Comparison of ENCODE assay signal across 18 cellular contexts in genomic region chr17:60613325-60613724, GRCh38. TPM values are rescaled to one million over a fixed set of nuclear protein-coding genes. Genes with fewer than 3 reads are reported as not detected.
A peak's percentile ranks its signal among the peaks of the same experiment; 100 is the strongest.
DNase-seq lines count a peak whose midpoint lies in the region; ATAC-seq and TF ChIP-seq lines count a peak whose summit lies in the region.
"Had no signal": no experiment of that assay in that cellular context is flagged by ENCODE, and none has a peak within 500 bp of the region (broad histone marks: within the 10 kb centered on the region; RNA-seq: fewer than 3 reads in every experiment).

No MANE protein-coding gene starts in this region.

- H3K27ac ChIP-seq in HEK293 (ENCODE audit: extremely low read depth, low read depth, low read length) (no peak overlapping the region), lower lobe of right lung (no peak overlapping the region), upper lobe of left lung (no peak overlapping the region)

- ATAC-seq in lower lobe of right lung (peak; percentile 57 to 63), upper lobe of left lung (ENCODE audit: low FRiP score in 2 of 2) (peak in 1 of 2 donors; percentile 55), GM19035 (IDR thresholded peaks at IDR 0.05; ENCODE audit: unreplicated experiment) (no peak)

- CTCF ChIA-PET in HEK293 (lab: Yijun Ruan, JAX), result no interaction called here
- CTCF ChIA-PET in HEK293T (lab: Yijun Ruan, JAX), result interaction anchor here (1.0 to 1.1 kb wide), 2 partner anchors 12 to 44 kb away, joined by 3 to 5 read pairs; no protein-coding TSS in a partner anchor

- H3K36me3 ChIP-seq in HEK293 (ENCODE audit: control insufficient read depth in 2 of 2, insufficient read depth in 1 of 2, low read length in 2 of 2) (peaks cover 5 to 9% of the 10 kb centered on the region in 2 experiments; a peak in 2 of 3 replicates), lower lobe of right lung (peaks cover 4% of the 10 kb centered on the region), upper lobe of left lung (peaks cover 0 to 3% (median 0%) of the 10 kb centered on the region in 4 donors)
- H3K36me3 ChIP-seq: BE2C had no signal

- 83 to 97% methylated on average over 15 to 18 of the region's 19 CpGs for WGBS in upper lobe of left lung, 2 donors

- TF ChIP-seq CTCF in HEK293 (tag by site-specific recombination; IDR thresholded peaks at IDR 0.05), result no peak
- no peak for TF ChIP-seq CTCF in lower lobe of right lung (IDR thresholded peaks at IDR 0.05)
- no peak for TF ChIP-seq CTCF in upper lobe of left lung (IDR thresholded peaks at IDR 0.05)

- H3K9me3 ChIP-seq in HEK293 (ENCODE audit: control insufficient read depth, insufficient read depth, low read depth, low read length), result no peaks in the 10 kb centered on the region
- H3K9me3 ChIP-seq in lower lobe of right lung, result no peaks in the 10 kb centered on the region
- no peaks in the 10 kb centered on the region for H3K9me3 ChIP-seq in upper lobe of left lung
- H3K9me3 ChIP-seq: BE2C had no signal

- in situ Hi-C loops in G401 (cut with HindIII; ENCODE audit: low sequenced_read_pairs), result no loop called here

- POLR2A ChIA-PET in HEK293 (lab: Yijun Ruan, JAX) (interaction anchor here (0.9 to 2.5 kb wide), 4 partner anchors 8 to 221 kb away, joined by 3 to 9 read pairs (median 4); partner anchors contain the start of genes PPM1D and USP32), HEK293T (lab: Yijun Ruan, JAX) (interaction anchor here (2.4 kb wide), 1 partner anchor 14 kb away, joined by 12 read pairs; the partner anchor contains the start of gene PPM1D)

- peak; percentile 49 for DNase-seq in G401 (ENCODE audit: low spot score)
- DNase-seq in lower lobe of right lung, result peak; percentile 69
- peak; percentile 53 to 84 for DNase-seq in upper lobe of left lung
- DNase-seq in NCI-H187 (lab: John Stamatoyannopoulos, UW), result no peak
- DNase-seq in HEK293T (ENCODE audit: extremely low spot score), result no peak
- DNase-seq: ACHN; BE2C; CD4-positive, CD25-positive, alpha-beta regulatory T cell; CD8-positive, alpha-beta memory T cell; COR-L47; DMS 273 treated with DMSO at 0.1 percent for 48 hours; DMS53; DND-41; EL; HCEC 1CT had no signal

- no peak for TF ChIP-seq EP300 in upper lobe of left lung (IDR thresholded peaks at IDR 0.05)

- H3K4me3 ChIP-seq in HEK293 (ENCODE audit: low read depth, low read length), result no peak overlapping the region
- H3K4me3 ChIP-seq in lower lobe of right lung, result no peak overlapping the region
- H3K4me3 ChIP-seq in upper lobe of left lung, result no peak overlapping the region
- H3K4me3 ChIP-seq: GM23338 had no signal

- H3K4me1 ChIP-seq in HEK293 (ENCODE audit: control insufficient read depth, insufficient read depth, low read length), result peaks cover 8% of the 10 kb centered on the region
- peaks cover 40% of the 10 kb centered on the region for H3K4me1 ChIP-seq in lower lobe of right lung
- H3K4me1 ChIP-seq in upper lobe of left lung, result peaks cover 12 to 57% (median 23%) of the 10 kb centered on the region in 4 donors
- H3K4me1 ChIP-seq: BE2C had no signal

- TF ChIP-seq POLR2A in upper lobe of left lung (IDR thresholded peaks at IDR 0.05), result no peak

- intact Hi-C loops in lower lobe of right lung (cut with DNase I), result no loop called here

- H3K27me3 ChIP-seq in lower lobe of right lung (ENCODE audit: low read depth) (no peaks in the 10 kb centered on the region), upper lobe of left lung (no peaks in the 10 kb centered on the region)
- H3K27me3 ChIP-seq: BE2C had no signal

TF ChIP-seq in HEK293, 187 proteins besides CTCF, POLR2A, EP300 and RAD21:
- no peak for TF ChIP-seq ZNF544 (tag by site-specific recombination; IDR thresholded peaks at IDR 0.05)
- no peak for TF ChIP-seq ZNF175 (tag by site-specific recombination; IDR thresholded peaks at IDR 0.05)
- no peak for TF ChIP-seq ZFP69B (tag by site-specific recombination; IDR thresholded peaks at IDR 0.05)
- TF ChIP-seq ZNF530 (tag by site-specific recombination; IDR thresholded peaks at IDR 0.05; ENCODE audit: low read depth), result no peak
- no peak for TF ChIP-seq TSHZ1 (tag by site-specific recombination; IDR thresholded peaks at IDR 0.05; ENCODE audit: borderline replicate concordance)
- TF ChIP-seq ZNF549 (tag by site-specific recombination; IDR thresholded peaks at IDR 0.05), result no peak
- no peak for TF ChIP-seq ZNF555 (tag by site-specific recombination; conservative IDR thresholded peaks at IDR 0.05)
- peak; percentile 92 for TF ChIP-seq ZNF202 (tag by site-specific recombination; IDR thresholded peaks at IDR 0.05; ENCODE audit: borderline replicate concordance)
- peak; percentile 31 for TF ChIP-seq SETDB1 (IDR thresholded peaks at IDR 0.05; ENCODE audit: insufficient read length, low read length)
- TF ChIP-seq SP7 (tag by site-specific recombination; IDR thresholded peaks at IDR 0.05), result no peak
- TF ChIP-seq SP3 (tag by site-specific recombination; IDR thresholded peaks at IDR 0.05), result no peak
- peak; percentile 29; the same call in 1 of the 2 replicates for TF ChIP-seq ZBTB8A (tag by site-specific recombination; IDR thresholded peaks at IDR 0.05)

TF ChIP-seq in HEK293T, 16 proteins besides CTCF, POLR2A, EP300 and RAD21:
- TF ChIP-seq NFRKB (IDR thresholded peaks at IDR 0.05) (no peak), BHLHE40 (IDR thresholded peaks at IDR 0.05; ENCODE audit: borderline replicate concordance) (no peak), FOXM1 (IDR thresholded peaks at IDR 0.05; ENCODE audit: borderline replicate concordance) (no peak), FOXK2 (IDR thresholded peaks at IDR 0.05) (no peak), SP1 (IDR thresholded peaks at IDR 0.05) (no peak), HDGF (IDR thresholded peaks at IDR 0.05; ENCODE audit: borderline replicate concordance) (no peak), CTBP1 (IDR thresholded peaks at IDR 0.05; ENCODE audit: borderline replicate concordance) (no peak), L3MBTL2 (conservative IDR thresholded peaks at IDR 0.05) (no peak), SUZ12 (IDR thresholded peaks at IDR 0.05) (no peak), ZNF384 (IDR thresholded peaks at IDR 0.05) (no peak), FOXA1 (IDR thresholded peaks at IDR 0.05) (no peak), LEF1 (IDR thresholded peaks at IDR 0.05; ENCODE audit: borderline replicate concordance) (no peak), ARNT (IDR thresholded peaks at IDR 0.05) (no peak), ELF4 (IDR thresholded peaks at IDR 0.05) (no peak), TARDBP (IDR thresholded peaks at IDR 0.05) (no peak)
- TF ChIP-seq, protein P1, sequence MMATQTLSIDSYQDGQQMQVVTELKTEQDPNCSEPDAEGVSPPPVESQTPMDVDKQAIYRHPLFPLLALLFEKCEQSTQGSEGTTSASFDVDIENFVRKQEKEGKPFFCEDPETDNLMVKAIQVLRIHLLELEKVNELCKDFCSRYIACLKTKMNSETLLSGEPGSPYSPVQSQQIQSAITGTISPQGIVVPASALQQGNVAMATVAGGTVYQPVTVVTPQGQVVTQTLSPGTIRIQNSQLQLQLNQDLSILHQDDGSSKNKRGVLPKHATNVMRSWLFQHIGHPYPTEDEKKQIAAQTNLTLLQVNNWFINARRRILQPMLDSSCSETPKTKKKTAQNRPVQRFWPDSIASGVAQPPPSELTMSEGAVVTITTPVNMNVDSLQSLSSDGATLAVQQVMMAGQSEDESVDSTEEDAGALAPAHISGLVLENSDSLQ (IDR thresholded peaks at IDR 0.05), result no peak

RNA-seq across cellular contexts. Expression of gene PPM1D, which starts 13.3 kb away (rescaled TPM):
- total RNA-seq in G401 (2014; rRNA removed; shearing (Covaris generic)), result 17.2 and 31.4 TPM in 2 replicates
- total RNA-seq in lower lobe of right lung (21.3 TPM), upper lobe of left lung (10 to 100 TPM; 14.4 to 25.9 (median 19.8) TPM)

Comparison
In these comparisons a context has a peak if more than half of its experiments do, and no peak if none do; other contexts are left out.
1. DNase-seq: peak in G401 (single experiment), lower lobe of right lung (single experiment) and upper lobe of left lung (2 of 2); none in NCI-H187 (0 of 2) and HEK293T (single experiment).